ENCODE assay signal across 20 cellular contexts in the genomic region with DNA sequence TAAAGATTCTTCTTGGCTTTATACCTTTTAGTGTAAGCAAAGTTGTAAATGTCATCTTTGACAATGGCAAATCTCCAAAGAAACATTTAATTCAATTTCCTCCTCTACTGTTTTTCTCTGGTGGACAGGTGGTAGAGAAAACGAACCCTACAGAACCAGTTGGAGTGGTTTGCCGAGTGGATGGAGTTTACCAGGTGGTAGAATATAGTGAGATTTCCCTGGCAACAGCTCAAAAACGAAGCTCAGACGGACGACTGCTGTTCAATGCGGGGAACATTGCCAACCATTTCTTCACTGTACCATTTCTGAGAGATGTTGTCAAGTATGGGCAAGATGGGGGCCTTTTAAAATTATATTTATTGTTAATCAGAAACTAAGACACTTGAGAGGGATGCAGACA. TPM values are rescaled to one million over a fixed set of nuclear protein-coding genes. Genes with fewer than 3 reads are reported as not detected.
A peak's percentile ranks its signal among the peaks of the same experiment; 100 is the strongest.
DNase-seq lines count a peak whose midpoint lies in the region; ATAC-seq and TF ChIP-seq lines count a peak whose summit lies in the region.
"Had no signal": no experiment of that assay in that cellular context is flagged by ENCODE, and none has a peak within 500 bp of the region (broad histone marks: within the 10 kb centered on the region; RNA-seq: fewer than 3 reads in every experiment).

No MANE protein-coding gene starts in this region.

- H3K9me3 ChIP-seq in SK-N-MC (ENCODE audit: low read depth, low read length) (no peaks in the 10 kb centered on the region), stomach (no peaks in the 10 kb centered on the region), upper lobe of left lung (no peaks in the 10 kb centered on the region)
- H3K9me3 ChIP-seq: BLaER1, gastroesophageal sphincter, psoas muscle had no signal

- no peak for ATAC-seq in upper lobe of left lung (ENCODE audit: low FRiP score in 2 of 2)
- ATAC-seq: gastroesophageal sphincter, left cardiac atrium, psoas muscle had no signal

- no peaks in the 10 kb centered on the region for H3K27me3 ChIP-seq in stomach
- H3K27me3 ChIP-seq in upper lobe of left lung: no peaks in the 10 kb centered on the region
- H3K27me3 ChIP-seq: BLaER1, cardiac muscle cell, gastroesophageal sphincter had no signal

- H3K4me3 ChIP-seq in SK-N-MC (no peak overlapping the region), stomach (no peak overlapping the region), upper lobe of left lung (no peak overlapping the region)
- H3K4me3 ChIP-seq: BLaER1, cardiac muscle cell, gastroesophageal sphincter, psoas muscle, smooth muscle cell had no signal

- WGBS in stomach, 5 donors: 25 to 41% (median 33%) methylated on average over 6 of the region's 6 CpGs
- 66 to 73% methylated on average over 6 of the region's 6 CpGs for WGBS in upper lobe of left lung, 2 donors

- H3K36me3 ChIP-seq in SK-N-MC (ENCODE audit: insufficient read depth, low read length) (peaks cover 97% of the 10 kb centered on the region), stomach (peaks cover 30 to 91% (median 82%) of the 10 kb centered on the region in 4 donors), upper lobe of left lung (peaks cover 0 to 79% (median 31%) of the 10 kb centered on the region in 4 donors)

- peak overlapping the region; percentile 72; the same call in 1 of the 2 replicates for H3K27ac ChIP-seq in SK-N-MC
- H3K27ac ChIP-seq in stomach: no peak overlapping the region
- H3K27ac ChIP-seq in upper lobe of left lung: no peak overlapping the region
- H3K27ac ChIP-seq: BLaER1, cardiac muscle cell, gastroesophageal sphincter, psoas muscle had no signal

- no peak overlapping the region for H3K9ac ChIP-seq in SK-N-MC (ENCODE audit: insufficient read length)
- H3K9ac ChIP-seq: BLaER1 had no signal

- TF ChIP-seq CTCF in stomach (IDR thresholded peaks at IDR 0.05) (no peak), upper lobe of left lung (IDR thresholded peaks at IDR 0.05) (no peak), GM10266 (IDR thresholded peaks at IDR 0.05; ENCODE audit: control insufficient read depth, insufficient read depth, low read depth, missing control alignments) (no peak)

- TF ChIP-seq EP300 in stomach (IDR thresholded peaks at IDR 0.05) (no peak), upper lobe of left lung (IDR thresholded peaks at IDR 0.05) (no peak)

- TF ChIP-seq POLR2A in stomach (IDR thresholded peaks at IDR 0.05) (no peak), upper lobe of left lung (IDR thresholded peaks at IDR 0.05) (no peak)

- intact Hi-C loops in stomach (cut with DNase I; ENCODE audit: low total_unique reads): no loop called here

- H3K4me1 ChIP-seq in stomach (peaks cover 0 to 10% (median 3%) of the 10 kb centered on the region in 4 donors), upper lobe of left lung (no peaks in the 10 kb centered on the region)
- H3K4me1 ChIP-seq: BLaER1, gastroesophageal sphincter, psoas muscle had no signal

- peak; percentile 14 for DNase-seq in NCI-H748 (lab: John Stamatoyannopoulos, UW; ENCODE audit: unreplicated experiment)
- no peak for DNase-seq in NCI-H748 treated with DMSO at 0.1 percent for 48 hours (lab: John Stamatoyannopoulos, UW)
- peak; percentile 90 for DNase-seq in NCI-H2029 treated with DMSO at 0.1 percent for 48 hours (lab: John Stamatoyannopoulos, UW)
- DNase-seq in SK-N-MC (ENCODE audit: low read depth, low spot score): no peak
- DNase-seq in stomach: peak; percentile 64
- no peak for DNase-seq in hepatic stellate cell (ENCODE audit: low spot score)
- no peak for DNase-seq in upper lobe of left lung
- no peak for DNase-seq in GM10266 (ENCODE audit: extremely low spot score)
- DNase-seq: activated CD4-positive, alpha-beta T cell treated with anti-CD3 and anti-CD28 coated beads, Interleukin-2, amount 10 ng/mL, durations not matched to agents 7 days and 5 days; activated CD8-positive, alpha-beta memory T cell treated with anti-CD3 and anti-CD28 coated beads, Interleukin-2, amount 50 U/mL, for 4 hours; erythroblast; Karpas-422; left cardiac atrium; NK-92 treated with Interleukin-12 subunit alpha and Interleukin-12 subunit beta, amount 100 ng/mL, for 24 hours; psoas muscle; stimulated activated CD4-positive, alpha-beta T cell treated with anti-CD3 and anti-CD28 coated beads, Interleukin-4, amount 100 ng/mL, for 24 hours had no signal

RNA-seq across cellular contexts. Expression of a gene that starts 25.8 kb away (rescaled TPM):
- total RNA-seq in stomach (100 to 1,000 TPM in 2 of 5 donors, 10 to 100 TPM in 3; 16.5 to 184 (median 58.1) TPM), upper lobe of left lung (10 to 100 TPM; 12.6 to 69.0 (median 35.2) TPM)
- 100 to 1,000 TPM in 1 of 3 donors, 10 to 100 TPM in 2; 39.5 to 123 (median 58.8) TPM for polyA plus RNA-seq in stomach

RNA-seq across cellular contexts. Expression of a gene that starts 44.9 kb away (rescaled TPM):
- 100 to 1,000 TPM in 1 of 5 donors, 10 to 100 TPM in 4; 17.7 to 117 (median 50.8) TPM for total RNA-seq in stomach
- polyA plus RNA-seq in stomach: 10 to 100 TPM in 2 of 3 donors, 1 to 10 TPM in 1; 6.8 to 20.5 (median 18.6) TPM
- 10 to 100 TPM; 10.5 to 53.3 (median 23.0) TPM for total RNA-seq in upper lobe of left lung

Comparison
In these comparisons a context has a peak if more than half of its experiments do, and no peak if none do; other contexts are left out.
1. DNase-seq: peak in NCI-H748 (single experiment), NCI-H2029 treated with DMSO at 0.1 percent for 48 hours (single experiment) and stomach (single experiment); none in NCI-H748 treated with DMSO at 0.1 percent for 48 hours (single experiment), SK-N-MC (single experiment), hepatic stellate cell (single experiment), upper lobe of left lung (0 of 2) and GM10266 (single experiment).